Comparison of ENCODE assay signal across 19 cellular contexts in genomic region chr13:80086304-80086721, GRCh38.
DNase-seq lines count a peak whose midpoint lies in the region; ATAC-seq and TF ChIP-seq lines count a peak whose summit lies in the region.
"Had no signal": no experiment of that assay in that cellular context is flagged by ENCODE, and none has a peak within 500 bp of the region (broad histone marks: within the 10 kb centered on the region; RNA-seq: fewer than 3 reads in every experiment).

No MANE protein-coding gene starts in this region.

- H3K27ac Mint-ChIP-seq in neural progenitor cell: no peak overlapping the region
- H3K27ac Mint-ChIP-seq: activated CD4-positive, alpha-beta T cell treated with anti-CD3 and anti-CD28 coated beads, Interleukin-2, amount 10 ng/mL, durations not matched to agents 24 days and 14 days; CD8-positive, alpha-beta memory T cell; stimulated activated naive CD8-positive, alpha-beta T cell treated with anti-CD3 and anti-CD28 coated beads, Interleukin-15, Interleukin-2, amounts not matched to agents 100 ng/mL and 50 ng/mL, for 24 hours had no signal

- no peaks in the 10 kb centered on the region for H3K27me3 ChIP-seq in mucosa of rectum (ENCODE audit: control insufficient read depth in 2 of 2, insufficient read depth in 2 of 2, low read length in 2 of 2)
- no peaks in the 10 kb centered on the region for H3K27me3 ChIP-seq in neural progenitor cell

- peaks cover 25% of the 10 kb centered on the region for H3K4me1 Mint-ChIP-seq in neural progenitor cell
- H3K4me1 Mint-ChIP-seq: activated CD4-positive, alpha-beta T cell treated with anti-CD3 and anti-CD28 coated beads, Interleukin-2, amount 10 ng/mL, durations not matched to agents 24 days and 14 days; CD8-positive, alpha-beta memory T cell had no signal

- H3K36me3 ChIP-seq in mucosa of rectum (ENCODE audit: control insufficient read depth in 2 of 2, insufficient read depth in 2 of 2, low read length in 2 of 2): no peaks in the 10 kb centered on the region
- H3K36me3 ChIP-seq in neural progenitor cell: no peaks in the 10 kb centered on the region
- H3K36me3 ChIP-seq: HAP-1 had no signal

- H3K4me1 ChIP-seq in mucosa of rectum (ENCODE audit: control insufficient read depth in 2 of 2, insufficient read depth in 2 of 2, low read length in 2 of 2) (peaks cover 0 to 15% of the 10 kb centered on the region in 2 donors), neural progenitor cell (peaks cover 4% of the 10 kb centered on the region)

- no peak for TF ChIP-seq CTCF in choroid plexus epithelial cell (conservative IDR thresholded peaks at IDR 0.05; ENCODE audit: low read depth, low read length)
- no peak for TF ChIP-seq CTCF in neural progenitor cell (IDR thresholded peaks at IDR 0.05)

- peaks cover 14% of the 10 kb centered on the region for H3K9me3 Mint-ChIP-seq in neural progenitor cell
- H3K9me3 Mint-ChIP-seq: activated CD4-positive, alpha-beta T cell treated with anti-CD3 and anti-CD28 coated beads, Interleukin-2, amount 10 ng/mL, durations not matched to agents 24 days and 14 days; CD8-positive, alpha-beta memory T cell; stimulated activated naive CD8-positive, alpha-beta T cell treated with anti-CD3 and anti-CD28 coated beads, Interleukin-15, Interleukin-2, amounts not matched to agents 100 ng/mL and 50 ng/mL, for 24 hours had no signal

- H3K4me3 ChIP-seq in choroid plexus epithelial cell (ENCODE audit: low read depth, low read length) (no peak overlapping the region), mucosa of rectum (ENCODE audit: low read length in 2 of 2) (no peak overlapping the region), neural progenitor cell (no peak overlapping the region)
- H3K4me3 ChIP-seq: HAP-1 had no signal

- peak; percentile 55 for DNase-seq in DMS53 (lab: John Stamatoyannopoulos, UW)
- peak; percentile 8 for DNase-seq in M059J (ENCODE audit: low read depth)
- peak; percentile 6 for DNase-seq in choroid plexus epithelial cell (ENCODE audit: low read depth)
- no peak for DNase-seq in stimulated activated naive CD8-positive, alpha-beta T cell treated with anti-CD3 and anti-CD28 coated beads, Interleukin-15, Interleukin-2, amounts not matched to agents 100 U/mL and 50 U/mL, for 24 hours
- DNase-seq in neural progenitor cell (ENCODE audit: low spot score): no peak
- DNase-seq: activated CD4-positive, alpha-beta T cell treated with anti-CD3 and anti-CD28 coated beads, Interleukin-2, amount 10 ng/mL, durations not matched to agents 24 days and 14 days; activated CD8-positive, alpha-beta memory T cell treated with anti-CD3 and anti-CD28 coated beads, Interleukin-2, amount 50 U/mL, for 48 hours; activated gamma-delta T cell; amniotic stem cell; CD8-positive, alpha-beta memory T cell; cerebellar nuclear complex; hypothalamus; NCI-H1092 treated with DMSO at 0.1 percent for 48 hours; trophoblast cell had no signal

- H3K4me2 ChIP-seq in neural progenitor cell: no peak overlapping the region

- H3K9ac ChIP-seq in mucosa of rectum (ENCODE audit: low read depth in 1 of 2, low read length in 2 of 2) (peak overlapping the region in 1 of 2 donors; percentile 63), neural progenitor cell (no peak overlapping the region)

- H3K27ac ChIP-seq in mucosa of rectum (ENCODE audit: low read depth in 2 of 2, low read length in 2 of 2): peak overlapping the region; percentile 48 to 81
- H3K27ac ChIP-seq in neural progenitor cell: no peak overlapping the region

- no peak overlapping the region for H2AFZ ChIP-seq in neural progenitor cell (replicated peaks)

- H4K20me1 ChIP-seq in neural progenitor cell (ENCODE audit: low read depth): no peaks in the 10 kb centered on the region

- no peaks in the 10 kb centered on the region for H3K79me2 ChIP-seq in neural progenitor cell (ENCODE audit: low read depth)

- H3F3A ChIP-seq in neural progenitor cell (ENCODE audit: low read depth): no peaks in the 10 kb centered on the region

- H3K27me3 Mint-ChIP-seq in neural progenitor cell (ENCODE audit: insufficient read depth, low read depth): peaks cover 3% of the 10 kb centered on the region
- H3K27me3 Mint-ChIP-seq: activated CD4-positive, alpha-beta T cell treated with anti-CD3 and anti-CD28 coated beads, Interleukin-2, amount 10 ng/mL, durations not matched to agents 24 days and 14 days; CD8-positive, alpha-beta memory T cell; stimulated activated naive CD8-positive, alpha-beta T cell treated with anti-CD3 and anti-CD28 coated beads, Interleukin-15, Interleukin-2, amounts not matched to agents 100 ng/mL and 50 ng/mL, for 24 hours had no signal

- H3K9me3 ChIP-seq in mucosa of rectum (ENCODE audit: control insufficient read depth in 2 of 2, low read length in 2 of 2) (no peaks in the 10 kb centered on the region), neural progenitor cell (ENCODE audit: low read depth) (no peaks in the 10 kb centered on the region)
- H3K9me3 ChIP-seq: HAP-1 had no signal

- H3K36me3 Mint-ChIP-seq in neural progenitor cell: no peaks in the 10 kb centered on the region
- H3K36me3 Mint-ChIP-seq: CD8-positive, alpha-beta memory T cell had no signal

- ATAC-seq in HG03457 (IDR thresholded peaks at IDR 0.05; ENCODE audit: unreplicated experiment) (no peak), HG02678 (IDR thresholded peaks at IDR 0.05; ENCODE audit: unreplicated experiment) (no peak)
- no peak for ATAC-seq in stimulated activated naive CD8-positive, alpha-beta T cell treated with anti-CD3 and anti-CD28 coated beads, Interleukin-15, Interleukin-2, amounts not matched to agents 100 U/mL and 50 U/mL, for 24 hours

- no peak overlapping the region for H3K4me3 Mint-ChIP-seq in neural progenitor cell
- H3K4me3 Mint-ChIP-seq: activated CD4-positive, alpha-beta T cell treated with anti-CD3 and anti-CD28 coated beads, Interleukin-2, amount 10 ng/mL, durations not matched to agents 24 days and 14 days; CD8-positive, alpha-beta memory T cell; stimulated activated naive CD8-positive, alpha-beta T cell treated with anti-CD3 and anti-CD28 coated beads, Interleukin-15, Interleukin-2, amounts not matched to agents 100 ng/mL and 50 ng/mL, for 24 hours had no signal

Comparison
In these comparisons a context has a peak if more than half of its experiments do, and no peak if none do; other contexts are left out.
1. DNase-seq: peak in DMS53 (single experiment), M059J (single experiment) and choroid plexus epithelial cell (single experiment); none in stimulated activated naive CD8-positive, alpha-beta T cell treated with anti-CD3 and anti-CD28 coated beads, Interleukin-15, Interleukin-2, amounts not matched to agents 100 U/mL and 50 U/mL, for 24 hours (single experiment) and neural progenitor cell (single experiment).